In genomic region chr1:244840219-244840794, GRCh38 we compare ENCODE assay signal across 15 cellular contexts. TPM values are rescaled to one million over a fixed set of nuclear protein-coding genes. Genes with fewer than 3 reads are reported as not detected.
DNase-seq lines count a peak whose midpoint lies in the region; ATAC-seq, FAIRE-seq and TF ChIP-seq lines count a peak whose summit lies in the region.
"Had no signal": no experiment of that assay in that cellular context is flagged by ENCODE, and none has a peak within 500 bp of the region (broad histone marks: within the 10 kb centered on the region; RNA-seq: fewer than 3 reads in every experiment).

No MANE protein-coding gene starts in this region.

- H3K27me3 Mint-ChIP-seq in activated T-helper 1 cell treated with anti-CD3 and anti-CD28 coated beads, Interleukin-12 subunit alpha, Interleukin-12 subunit beta, Interleukin-2, Interleukin-4 antibody, amounts not matched to agents 30 ng/mL and 10 ng/mL and 1 ng/mL, durations not matched to agents 14 hours and 24 hours and 36 hours (ENCODE audit: insufficient read depth), result no peaks in the 10 kb centered on the region
- H3K27me3 Mint-ChIP-seq in naive B cell, result no peaks in the 10 kb centered on the region
- H3K27me3 Mint-ChIP-seq: dendritic cell treated with granulocyte-macrophage colony-stimulating factor and Interleukin-4, amounts not matched to agents 40 ng/mL and 50 ng/mL, for 4 days had no signal

- H3K4me2 ChIP-seq in A549 (no peak overlapping the region), DOHH2 (ENCODE audit: low read length) (peak overlapping the region; percentile 91)

- peaks cover 95% of the 10 kb centered on the region for H3K36me3 ChIP-seq in DOHH2 (ENCODE audit: control insufficient read depth, low read length)

- peaks cover 76% of the 10 kb centered on the region for H3K4me1 Mint-ChIP-seq in activated T-helper 1 cell treated with anti-CD3 and anti-CD28 coated beads, Interleukin-12 subunit alpha, Interleukin-12 subunit beta, Interleukin-2, Interleukin-4 antibody, amounts not matched to agents 30 ng/mL and 10 ng/mL and 1 ng/mL, durations not matched to agents 14 hours and 24 hours and 36 hours (ENCODE audit: low read depth)
- H3K4me1 Mint-ChIP-seq in naive B cell, result peaks cover 27 to 52% (median 48%) of the 10 kb centered on the region in 3 donors

- TF ChIP-seq EP300 in A549 (IDR thresholded peaks at IDR 0.05), result no peak

- no peak for TF ChIP-seq CTCF in A549 (IDR thresholded peaks at IDR 0.05)
- TF ChIP-seq CTCF in DOHH2 (IDR thresholded peaks at IDR 0.05; ENCODE audit: low read depth, low read length, poor library complexity, severe bottlenecking), result no peak

- POLR2A ChIA-PET in A549 (lab: Yijun Ruan, JAX), result interaction anchor here (1.8 kb wide), 1 partner anchor 10 kb away, joined by 5 read pairs; no protein-coding TSS in a partner anchor

- H3K9me3 ChIP-seq in A549 (no peaks in the 10 kb centered on the region), DOHH2 (ENCODE audit: control insufficient read depth, insufficient read depth, low read length) (no peaks in the 10 kb centered on the region)
- H3K9me3 ChIP-seq: suprapubic skin had no signal

- no peaks in the 10 kb centered on the region; the same call in 1 of the 2 replicates for H4K20me1 ChIP-seq in DOHH2 (ENCODE audit: control insufficient read depth, insufficient read depth, low read depth, low read length)

- H3K36me3 Mint-ChIP-seq in activated T-helper 1 cell treated with anti-CD3 and anti-CD28 coated beads, Interleukin-12 subunit alpha, Interleukin-12 subunit beta, Interleukin-2, Interleukin-4 antibody, amounts not matched to agents 30 ng/mL and 10 ng/mL and 1 ng/mL, durations not matched to agents 14 hours and 24 hours and 36 hours (ENCODE audit: low read depth), result peaks cover 58% of the 10 kb centered on the region
- H3K36me3 Mint-ChIP-seq in naive B cell, result peaks cover 16 to 18% of the 10 kb centered on the region in 2 donors

- TF ChIP-seq POLR2A in A549 (IDR thresholded peaks at IDR 0.05; ENCODE audit: low read length), result no peak

- intact Hi-C loops in activated T-helper 1 cell treated with anti-CD3 and anti-CD28 coated beads, Interleukin-12 subunit alpha, Interleukin-12 subunit beta, Interleukin-2, Interleukin-4 antibody, amounts not matched to agents 30 ng/mL and 10 ng/mL and 1 ng/mL, durations not matched to agents 14 hours and 24 hours and 36 hours (cut with micrococcal nuclease), result no loop called here

- no peak for FAIRE-seq in A549 (lab: Jason Lieb, UNC)
- FAIRE-seq: HTR-8/SVneo had no signal

- DNase-seq in A549 (ENCODE audit: low read depth in 1 of 2, low spot score in 1 of 2) (no peak), naive B cell (no peak), DMS153 treated with DMSO at 0.1 percent for 48 hours (lab: John Stamatoyannopoulos, UW; ENCODE audit: unreplicated experiment) (no peak), HCEC 1CT (no peak)
- no peak for DNase-seq in activated T-helper 1 cell treated with anti-CD3 and anti-CD28 coated beads, Interleukin-12 subunit alpha, Interleukin-12 subunit beta, Interleukin-2, Interleukin-4 antibody, amounts not matched to agents 30 ng/mL and 10 ng/mL and 1 ng/mL, durations not matched to agents 14 hours and 24 hours and 36 hours (ENCODE audit: low spot score)
- no peak for DNase-seq in activated effector memory CD4-positive, alpha-beta T cell treated with Interleukin-2 at 50 U/mL for 16 hours
- DNase-seq: COR-L47; hippocampal formation; NCI-H2227 treated with DMSO at 0.1 percent for 48 hours; stimulated activated CD4-positive, alpha-beta T cell treated with anti-CD3 and anti-CD28 coated beads, Interleukin-1b, Interleukin-23, amount 100 ng/mL, for 48 hours had no signal

- H3K27me3 ChIP-seq in DOHH2 (ENCODE audit: control insufficient read depth, low read length), result no peaks in the 10 kb centered on the region
- H3K27me3 ChIP-seq: suprapubic skin had no signal

- H3K4me3 ChIP-seq in A549 (no peak overlapping the region), DOHH2 (ENCODE audit: low read length) (0 out of 2 replicates have a peak overlapping the region, but pooled peaks have one; percentile 3)
- H3K4me3 ChIP-seq: suprapubic skin had no signal

- no peaks in the 10 kb centered on the region for H3K9me3 Mint-ChIP-seq in activated T-helper 1 cell treated with anti-CD3 and anti-CD28 coated beads, Interleukin-12 subunit alpha, Interleukin-12 subunit beta, Interleukin-2, Interleukin-4 antibody, amounts not matched to agents 30 ng/mL and 10 ng/mL and 1 ng/mL, durations not matched to agents 14 hours and 24 hours and 36 hours
- H3K9me3 Mint-ChIP-seq in naive B cell, result no peaks in the 10 kb centered on the region
- H3K9me3 Mint-ChIP-seq: dendritic cell treated with granulocyte-macrophage colony-stimulating factor and Interleukin-4, amounts not matched to agents 40 ng/mL and 50 ng/mL, for 4 days had no signal

- CTCF ChIA-PET in A549 (lab: Yijun Ruan, JAX), result interaction anchor here (1.0 to 1.3 kb wide), 4 partner anchors 8 to 202 kb away, joined by 3 to 7 read pairs (median 3); partner anchors contain the start of gene HNRNPU

- H3K4me3 Mint-ChIP-seq in activated T-helper 1 cell treated with anti-CD3 and anti-CD28 coated beads, Interleukin-12 subunit alpha, Interleukin-12 subunit beta, Interleukin-2, Interleukin-4 antibody, amounts not matched to agents 30 ng/mL and 10 ng/mL and 1 ng/mL, durations not matched to agents 14 hours and 24 hours and 36 hours, result no peak overlapping the region
- H3K4me3 Mint-ChIP-seq in naive B cell, result no peak overlapping the region
- H3K4me3 Mint-ChIP-seq: dendritic cell treated with granulocyte-macrophage colony-stimulating factor and Interleukin-4, amounts not matched to agents 40 ng/mL and 50 ng/mL, for 4 days had no signal

- peaks cover 75% of the 10 kb centered on the region for H3K79me2 ChIP-seq in DOHH2 (ENCODE audit: control insufficient read depth, low read length)

- H3K9me2 ChIP-seq in DOHH2 (replicated peaks; ENCODE audit: control insufficient read depth, low read length), result no peaks in the 10 kb centered on the region

- WGBS in A549 (ENCODE audit: missing lambda C conversion rate), result 74% methylated on average over 5 of the region's 5 CpGs

- no peak overlapping the region for H3K27ac ChIP-seq in A549
- H3K27ac ChIP-seq in DOHH2 (ENCODE audit: low read depth, low read length), result 0 out of 2 replicates have a peak overlapping the region, but pooled peaks have one; percentile 21
- H3K27ac ChIP-seq: suprapubic skin had no signal

- no peak for TF ChIP-seq RAD21 in A549 (conservative IDR thresholded peaks at IDR 0.05 in 1 of 2, IDR thresholded peaks at IDR 0.05 in 1 of 2)

- peak overlapping the region; percentile 47 for H3K27ac Mint-ChIP-seq in activated T-helper 1 cell treated with anti-CD3 and anti-CD28 coated beads, Interleukin-12 subunit alpha, Interleukin-12 subunit beta, Interleukin-2, Interleukin-4 antibody, amounts not matched to agents 30 ng/mL and 10 ng/mL and 1 ng/mL, durations not matched to agents 14 hours and 24 hours and 36 hours
- H3K27ac Mint-ChIP-seq in naive B cell, result peak overlapping the region; percentile 18 to 97 (median 62)
- H3K27ac Mint-ChIP-seq: dendritic cell treated with granulocyte-macrophage colony-stimulating factor and Interleukin-4, amounts not matched to agents 40 ng/mL and 50 ng/mL, for 4 days had no signal

- peaks cover 50% of the 10 kb centered on the region; the same call in 2 of the 3 replicates for H3K4me1 ChIP-seq in A549
- H3K4me1 ChIP-seq in DOHH2 (ENCODE audit: control insufficient read depth, low read length), result peaks cover 43% of the 10 kb centered on the region

- ATAC-seq in A549, result no peak
- ATAC-seq in naive B cell (ENCODE audit: low read depth in 2 of 2), result no peak
- ATAC-seq in HG02642 (IDR thresholded peaks at IDR 0.05; ENCODE audit: poor library complexity, unreplicated experiment), result no peak

- H3F3A ChIP-seq in DOHH2 (ENCODE audit: control insufficient read depth, insufficient read depth), result peaks cover 79% of the 10 kb centered on the region

TF ChIP-seq in A549, 52 proteins besides CTCF, POLR2A, EP300 and RAD21 (continues in another document):
- no peak for TF ChIP-seq KDM1A (IDR thresholded peaks at IDR 0.05; ENCODE audit: low read depth)
- TF ChIP-seq JUN (IDR thresholded peaks at IDR 0.05), result 0 out of 5 replicates have a peak, but pooled peaks of 1 of the 2 experiments have one; percentile 4
- TF ChIP-seq POLR2AphosphoS2 (conservative IDR thresholded peaks at IDR 0.05; ENCODE audit: low read length), result 0 out of 2 replicates have a peak, but pooled peaks have one; percentile 62
- TF ChIP-seq MAFK (IDR thresholded peaks at IDR 0.05; ENCODE audit: partially characterized antibody), result no peak
- TF ChIP-seq SREBF2 (IDR thresholded peaks at IDR 0.05), result no peak
- TF ChIP-seq CHD2 (IDR thresholded peaks at IDR 0.05; ENCODE audit: low read length, partially characterized antibody), result no peak
- TF ChIP-seq ATOH8 (CRISPR knock-in tag; IDR thresholded peaks at IDR 0.05; ENCODE audit: low read depth), result no peak

RNA-seq across cellular contexts. Expression of gene COX20, which starts 4.8 kb away (rescaled TPM):
- 28.1 and 65.4 TPM in 2 replicates for polyA plus RNA-seq in A549 (2011; rRNA removed)
- polyA plus RNA-seq in A549 (2012; cell fraction: cytosol; rRNA removed), result 12.6 and 14.4 TPM in 2 replicates
- polyA plus RNA-seq in A549 (2012; cell fraction: nucleus; rRNA removed), result 3.5 and 6.2 TPM in 2 replicates
- polyA plus RNA-seq in A549 (2017; fragmentation: RNase III; extraction: RNeasy Plus Mini Kit Qiagen cat#74134 plus additional on column Dnase treatment), result 64.4 to 78.2 TPM (median 74.6 TPM) in 3 replicates
- 6.1 and 6.7 TPM in 2 replicates for polyA minus RNA-seq in A549 (2011; rRNA and poly(A)+ RNA removed)
- 27.4 and 27.6 TPM in 2 replicates for total RNA-seq in activated T-helper 1 cell treated with anti-CD3 and anti-CD28 coated beads, Interleukin-12 subunit alpha, Interleukin-12 subunit beta, Interleukin-2, Interleukin-4 antibody, amounts not matched to agents 30 ng/mL and 10 ng/mL and 1 ng/mL, durations not matched to agents 14 hours and 24 hours and 36 hours
- polyA plus RNA-seq in naive B cell (ENCODE audit: low read depth in 6 of 6), result 10 to 100 TPM; 33.5 to 70.9 (median 49.7) TPM

RNA-seq across cellular contexts. Expression of gene HNRNPU, which starts 24.0 kb away (rescaled TPM):
- polyA plus RNA-seq in A549 (2011; rRNA removed) (345 and 529 TPM in 2 replicates), A549 (2017; fragmentation: RNase III; extraction: RNeasy Plus Mini Kit Qiagen cat#74134 plus additional on column Dnase treatment) (449 to 465 TPM (median 455 TPM) in 3 replicates), naive B cell (ENCODE audit: low read depth in 6 of 6) (100 to 1,000 TPM; 131 to 412 (median 247) TPM)
- polyA plus RNA-seq in A549 (2012; cell fraction: cytosol; rRNA removed), result 132 and 167 TPM in 2 replicates
- 136 and 185 TPM in 2 replicates for polyA plus RNA-seq in A549 (2012; cell fraction: nucleus; rRNA removed)
- polyA minus RNA-seq in A549 (2011; rRNA and poly(A)+ RNA removed), result 330 and 400 TPM in 2 replicates
- total RNA-seq in activated T-helper 1 cell treated with anti-CD3 and anti-CD28 coated beads, Interleukin-12 subunit alpha, Interleukin-12 subunit beta, Interleukin-2, Interleukin-4 antibody, amounts not matched to agents 30 ng/mL and 10 ng/mL and 1 ng/mL, durations not matched to agents 14 hours and 24 hours and 36 hours, result 566 and 573 TPM in 2 replicates
